Comparison of ENCODE assay signal across 22 cellular contexts in genomic region chr6:93139408-93140081, GRCh38.
DNase-seq lines count a peak whose midpoint lies in the region; ATAC-seq lines count a peak whose summit lies in the region.
"Had no signal": no experiment of that assay in that cellular context is flagged by ENCODE, and none has a peak within 500 bp of the region (broad histone marks: within the 10 kb centered on the region; RNA-seq: fewer than 3 reads in every experiment).

No MANE protein-coding gene starts in this region.

- H3K4me1 Mint-ChIP-seq in naive thymus-derived CD8-positive, alpha-beta T cell = no peaks in the 10 kb centered on the region
- H3K4me1 Mint-ChIP-seq: CD14-positive monocyte, natural killer cell had no signal

- ATAC-seq in GM18511 (IDR thresholded peaks at IDR 0.05; ENCODE audit: unreplicated experiment) (peak; percentile 83), GM19395 (IDR thresholded peaks at IDR 0.05; ENCODE audit: unreplicated experiment) (peak; percentile 82), HG02943 (IDR thresholded peaks at IDR 0.05; ENCODE audit: low read depth, unreplicated experiment) (peak; percentile 83), GM19397 (IDR thresholded peaks at IDR 0.05; ENCODE audit: unreplicated experiment) (no peak)
- no peak for ATAC-seq in naive thymus-derived CD8-positive, alpha-beta T cell
- ATAC-seq: natural killer cell had no signal

- peak; percentile 4 for DNase-seq in HT1080 (ENCODE audit: low read depth)
- DNase-seq in naive thymus-derived CD8-positive, alpha-beta T cell = no peak
- DNase-seq in NCI-H187 (lab: John Stamatoyannopoulos, UW) = no peak
- no peak for DNase-seq in hypothalamus (lab: John Stamatoyannopoulos, UW)
- DNase-seq: activated CD4-positive, alpha-beta T cell treated with anti-CD3 and anti-CD28 coated beads for 4 hours; dermis blood vessel endothelial cell; DMS153; GF-D8; H9; Karpas-422; mesenchymal stem cell; natural killer cell; NCI-H1105; NCI-H2171 treated with DMSO at 0.1 percent for 48 hours; Peyer's patch; posterior cingulate gyrus; stimulated activated CD4-positive, alpha-beta T cell treated with anti-CD3 and anti-CD28 coated beads, Interleukin-2, amount 100 ng/mL, for 24 hours had no signal

- H3K27me3 Mint-ChIP-seq in naive thymus-derived CD8-positive, alpha-beta T cell = no peaks in the 10 kb centered on the region

- H3K9me3 Mint-ChIP-seq in naive thymus-derived CD8-positive, alpha-beta T cell = peaks cover 0 to 13% (median under 1%) of the 10 kb centered on the region in 9 donors
- H3K9me3 Mint-ChIP-seq: H9 had no signal

- POLR2A ChIA-PET in naive thymus-derived CD8-positive, alpha-beta T cell (lab: Charles Lee) = no interaction called here

- H3K4me3 Mint-ChIP-seq in naive thymus-derived CD8-positive, alpha-beta T cell = no peak overlapping the region
- H3K4me3 Mint-ChIP-seq: CD14-positive monocyte, H9, natural killer cell had no signal

- H3K27ac Mint-ChIP-seq in naive thymus-derived CD8-positive, alpha-beta T cell = no peak overlapping the region
- H3K27ac Mint-ChIP-seq: CD14-positive monocyte, H9, natural killer cell had no signal

- H3K36me3 Mint-ChIP-seq in naive thymus-derived CD8-positive, alpha-beta T cell = no peaks in the 10 kb centered on the region
- H3K36me3 Mint-ChIP-seq: CD14-positive monocyte had no signal

Comparison
In these comparisons a context has a peak if more than half of its experiments do, and no peak if none do; other contexts are left out.
1. ATAC-seq: peak in GM18511 (single experiment), GM19395 (single experiment) and HG02943 (single experiment); none in GM19397 (single experiment) and naive thymus-derived CD8-positive, alpha-beta T cell (0 of 2).